Comparison of ENCODE assay signal across 8 cellular contexts in the genomic region with DNA sequence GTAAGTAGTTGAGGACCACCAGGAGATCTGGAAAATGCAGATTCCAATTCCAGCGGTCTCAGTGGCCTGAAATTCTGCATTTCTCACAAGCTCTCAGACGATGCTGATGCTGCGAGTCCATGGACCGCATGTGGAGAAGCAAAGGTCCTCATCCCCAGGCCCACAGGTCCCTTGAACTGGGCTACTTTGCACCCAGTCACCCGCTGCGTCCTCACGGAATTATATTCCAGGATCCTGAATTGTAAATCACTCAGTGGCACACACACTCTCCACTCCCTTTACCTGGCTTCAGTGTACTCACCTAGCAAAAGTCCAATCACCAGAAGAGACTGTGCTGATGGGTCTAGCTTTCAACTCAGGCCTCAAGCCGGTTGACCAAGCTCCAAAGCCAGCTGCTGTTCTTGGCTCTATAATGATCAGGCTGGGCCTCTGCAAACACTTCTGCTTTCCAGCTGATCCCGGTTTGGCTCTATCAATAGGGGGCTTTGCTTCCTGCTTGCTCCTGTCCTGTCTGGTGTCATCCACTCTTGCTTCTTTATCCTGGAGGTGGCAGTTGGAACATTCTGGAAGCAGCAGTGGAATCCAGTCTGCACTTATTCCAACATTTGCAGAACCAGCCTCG. TPM values are rescaled to one million over a fixed set of nuclear protein-coding genes. Genes with fewer than 3 reads are reported as not detected.
DNase-seq lines count a peak whose midpoint lies in the region; ATAC-seq and TF ChIP-seq lines count a peak whose summit lies in the region.

No MANE protein-coding gene starts in this region.

- H3K9me3 ChIP-seq in thyroid gland = no peaks in the 10 kb centered on the region

- H3K9me3 Mint-ChIP-seq in activated CD4-positive, alpha-beta T cell treated with anti-CD3 and anti-CD28 coated beads, Interleukin-2, amount 10 ng/mL, durations not matched to agents 24 days and 14 days = peaks cover 6% of the 10 kb centered on the region
- no peaks in the 10 kb centered on the region for H3K9me3 Mint-ChIP-seq in activated T-helper 17 cell treated with anti-CD3 and anti-CD28 coated beads, Interleukin-2, amount 50 U/mL, for 72 hours
- no peaks in the 10 kb centered on the region for H3K9me3 Mint-ChIP-seq in immature natural killer cell

- H3K4me1 Mint-ChIP-seq in activated CD4-positive, alpha-beta T cell treated with anti-CD3 and anti-CD28 coated beads, Interleukin-2, amount 10 ng/mL, durations not matched to agents 24 days and 14 days = peaks cover 42% of the 10 kb centered on the region
- H3K4me1 Mint-ChIP-seq in activated T-helper 17 cell treated with anti-CD3 and anti-CD28 coated beads, Interleukin-2, amount 50 U/mL, for 72 hours = peaks cover 24% of the 10 kb centered on the region
- H3K4me1 Mint-ChIP-seq in immature natural killer cell = peaks cover 47 to 51% of the 10 kb centered on the region in 2 donors

- ATAC-seq in activated T-helper 17 cell treated with anti-CD3 and anti-CD28 coated beads, Interleukin-2, amount 50 U/mL, for 72 hours (replicated peaks) = no peak
- ATAC-seq in GM18511 (IDR thresholded peaks at IDR 0.05; ENCODE audit: unreplicated experiment) = no peak
- no peak for ATAC-seq in GM21576 (IDR thresholded peaks at IDR 0.05; ENCODE audit: unreplicated experiment)

- TF ChIP-seq POLR2A in thyroid gland (IDR thresholded peaks at IDR 0.05) = no peak

- no peak for TF ChIP-seq CTCF in thyroid gland (IDR thresholded peaks at IDR 0.05)

- H3K4me3 ChIP-seq in thyroid gland (replicated peaks in 1 of 3) = peak overlapping the region in 2 of 3 donors; percentile 16 to 100

- peaks cover 31% of the 10 kb centered on the region for H3K36me3 Mint-ChIP-seq in activated CD4-positive, alpha-beta T cell treated with anti-CD3 and anti-CD28 coated beads, Interleukin-2, amount 10 ng/mL, durations not matched to agents 24 days and 14 days (ENCODE audit: low read depth)
- peaks cover 36% of the 10 kb centered on the region for H3K36me3 Mint-ChIP-seq in activated T-helper 17 cell treated with anti-CD3 and anti-CD28 coated beads, Interleukin-2, amount 50 U/mL, for 72 hours (ENCODE audit: low read depth)
- H3K36me3 Mint-ChIP-seq in immature natural killer cell = peaks cover 4 to 12% (median 9%) of the 10 kb centered on the region in 3 donors

- no peaks in the 10 kb centered on the region for H3K27me3 ChIP-seq in thyroid gland

- DNase-seq in activated CD4-positive, alpha-beta T cell treated with anti-CD3 and anti-CD28 coated beads, Interleukin-2, amount 10 ng/mL, durations not matched to agents 24 days and 14 days = no peak
- no peak for DNase-seq in activated CD4-positive, alpha-beta T cell treated with anti-CD3 and anti-CD28 coated beads, Interleukin-2, amount 50 U/mL, for 4 hours
- DNase-seq in immature natural killer cell (no peak), thyroid gland (no peak), NCI-H1436 (lab: John Stamatoyannopoulos, UW) (no peak)

- WGBS in thyroid gland, 2 donors = 68 to 74% methylated on average over 10 of the region's 10 CpGs

- intact Hi-C loops in activated CD4-positive, alpha-beta T cell treated with anti-CD3 and anti-CD28 coated beads, Interleukin-2, amount 10 ng/mL, durations not matched to agents 24 days and 14 days (cut with micrococcal nuclease) = no loop called here
- intact Hi-C loops in thyroid gland (cut with DNase I) = no loop called here

- H3K4me3 Mint-ChIP-seq in activated CD4-positive, alpha-beta T cell treated with anti-CD3 and anti-CD28 coated beads, Interleukin-2, amount 10 ng/mL, durations not matched to agents 24 days and 14 days = peak overlapping the region; percentile 88
- H3K4me3 Mint-ChIP-seq in activated T-helper 17 cell treated with anti-CD3 and anti-CD28 coated beads, Interleukin-2, amount 50 U/mL, for 72 hours = peak overlapping the region; percentile 96
- peak overlapping the region; percentile 87 to 99 (median 97) for H3K4me3 Mint-ChIP-seq in immature natural killer cell

- peaks cover 6 to 7% of the 10 kb centered on the region in 2 donors for H3K36me3 ChIP-seq in thyroid gland

- H3K4me1 ChIP-seq in thyroid gland = peaks cover 14 to 28% of the 10 kb centered on the region in 2 donors

- peak overlapping the region; percentile 53 to 66 (median 56) for H3K27ac ChIP-seq in thyroid gland

- no peaks in the 10 kb centered on the region for H3K27me3 Mint-ChIP-seq in activated CD4-positive, alpha-beta T cell treated with anti-CD3 and anti-CD28 coated beads, Interleukin-2, amount 10 ng/mL, durations not matched to agents 24 days and 14 days
- H3K27me3 Mint-ChIP-seq in activated T-helper 17 cell treated with anti-CD3 and anti-CD28 coated beads, Interleukin-2, amount 50 U/mL, for 72 hours = no peaks in the 10 kb centered on the region
- peaks cover 6 to 11% (median 8%) of the 10 kb centered on the region in 3 donors for H3K27me3 Mint-ChIP-seq in immature natural killer cell (ENCODE audit: low read depth in 3 of 3)

- H3K27ac Mint-ChIP-seq in activated CD4-positive, alpha-beta T cell treated with anti-CD3 and anti-CD28 coated beads, Interleukin-2, amount 10 ng/mL, durations not matched to agents 24 days and 14 days = peak overlapping the region; percentile 85
- H3K27ac Mint-ChIP-seq in activated T-helper 17 cell treated with anti-CD3 and anti-CD28 coated beads, Interleukin-2, amount 50 U/mL, for 72 hours = peak overlapping the region; percentile 96
- peak overlapping the region; percentile 89 to 97 (median 95) for H3K27ac Mint-ChIP-seq in immature natural killer cell

RNA-seq across cellular contexts. Expression of gene RPL22, which starts 0.9 kb away (rescaled TPM):
- total RNA-seq in activated CD4-positive, alpha-beta T cell treated with anti-CD3 and anti-CD28 coated beads, Interleukin-2, amount 10 ng/mL, durations not matched to agents 24 days and 14 days = 437 and 463 TPM in 2 replicates
- 100 to 1,000 TPM; 437 to 506 TPM for total RNA-seq in activated T-helper 17 cell treated with anti-CD3 and anti-CD28 coated beads, Interleukin-2, amount 50 U/mL, for 72 hours
- polyA plus RNA-seq in immature natural killer cell = 100 to 1,000 TPM in 2 of 3 donors, 10 to 100 TPM in 1; 62.3 to 129 (median 124) TPM
- 100 to 1,000 TPM; 154 to 230 (median 181) TPM for total RNA-seq in thyroid gland

RNA-seq across cellular contexts. Expression of gene RNF207, which starts 5.6 kb away (rescaled TPM):
- 53.2 and 54.7 TPM in 2 replicates for total RNA-seq in activated CD4-positive, alpha-beta T cell treated with anti-CD3 and anti-CD28 coated beads, Interleukin-2, amount 10 ng/mL, durations not matched to agents 24 days and 14 days
- 10 to 100 TPM; 20.1 to 21.9 TPM for total RNA-seq in activated T-helper 17 cell treated with anti-CD3 and anti-CD28 coated beads, Interleukin-2, amount 50 U/mL, for 72 hours
- polyA plus RNA-seq in immature natural killer cell = 1 to 10 TPM in 1 of 3 donors, under 1 TPM in 1, not detected in 1; 0.19 to 3.0 TPM
- total RNA-seq in thyroid gland = 10 to 100 TPM; 32.9 to 63.5 (median 47.0) TPM

RNA-seq across cellular contexts. Expression of gene CHD5, which starts 20.2 kb away (rescaled TPM):
- 0.59 and 0.63 TPM in 2 replicates for total RNA-seq in activated CD4-positive, alpha-beta T cell treated with anti-CD3 and anti-CD28 coated beads, Interleukin-2, amount 10 ng/mL, durations not matched to agents 24 days and 14 days
- 1 to 10 TPM in 1 of 2 donors, under 1 TPM in 1; 0.43 to 1.2 TPM for total RNA-seq in activated T-helper 17 cell treated with anti-CD3 and anti-CD28 coated beads, Interleukin-2, amount 50 U/mL, for 72 hours
- under 1 TPM in 1 of 3 donors, not detected in 2; 0.12 TPM for polyA plus RNA-seq in immature natural killer cell
- under 1 TPM; 0.15 to 0.94 (median 0.26) TPM for total RNA-seq in thyroid gland

RNA-seq across cellular contexts. Expression of gene ICMT, which starts 35.5 kb away (rescaled TPM):
- 67.6 and 69.4 TPM in 2 replicates for total RNA-seq in activated CD4-positive, alpha-beta T cell treated with anti-CD3 and anti-CD28 coated beads, Interleukin-2, amount 10 ng/mL, durations not matched to agents 24 days and 14 days
- total RNA-seq in activated T-helper 17 cell treated with anti-CD3 and anti-CD28 coated beads, Interleukin-2, amount 50 U/mL, for 72 hours = 10 to 100 TPM; 26.7 to 62.4 TPM
- polyA plus RNA-seq in immature natural killer cell = 10 to 100 TPM; 17.3 to 30.7 (median 20.4) TPM
- 10 to 100 TPM; 66.2 to 86.2 (median 78.1) TPM for total RNA-seq in thyroid gland

RNA-seq across cellular contexts. Expression of gene HES3, which starts 43.7 kb away (rescaled TPM):
- total RNA-seq in activated CD4-positive, alpha-beta T cell treated with anti-CD3 and anti-CD28 coated beads, Interleukin-2, amount 10 ng/mL, durations not matched to agents 24 days and 14 days = not detected in 2 replicates
- total RNA-seq in activated T-helper 17 cell treated with anti-CD3 and anti-CD28 coated beads, Interleukin-2, amount 50 U/mL, for 72 hours = not detected
- polyA plus RNA-seq in immature natural killer cell = not detected
- total RNA-seq in thyroid gland = not detected
